8 cellular contexts compared by ENCODE assay signal in genomic region chr4:163544407-163545038, GRCh38. TPM values are rescaled to one million over a fixed set of nuclear protein-coding genes. Genes with fewer than 3 reads are reported as not detected.
DNase-seq lines count a peak whose midpoint lies in the region; ATAC-seq, FAIRE-seq and TF ChIP-seq lines count a peak whose summit lies in the region.

No MANE protein-coding gene starts in this region.

- no peaks in the 10 kb centered on the region for H3K9me2 ChIP-seq in HCT116 (ENCODE audit: insufficient read depth)
- no peaks in the 10 kb centered on the region for H3K9me2 ChIP-seq in Loucy (replicated peaks; ENCODE audit: low read depth, low read length)

- no peaks in the 10 kb centered on the region for H3K9me3 Mint-ChIP-seq in T-helper 2 cell treated with Interferon-gamma antibody and Interleukin-4, amounts not matched to agents 5 μg/mL and 100 μg/mL, for 36 hours

- WGBS in body of pancreas, 2 donors: 2% methylated on average over 12 of the region's 12 CpGs

- H3K4me1 ChIP-seq in HCT116 (ENCODE audit: control insufficient read depth in 1 of 2, insufficient read depth in 2 of 2, low read length in 2 of 2) (peaks cover 0 to 7% of the 10 kb centered on the region in 2 experiments; a peak in 1 of 4 replicates), Loucy (ENCODE audit: insufficient read depth, low read length, poor library complexity, severe bottlenecking) (peaks cover 15% of the 10 kb centered on the region), body of pancreas (no peaks in the 10 kb centered on the region), kidney (ENCODE audit: control insufficient read depth in 1 of 2, insufficient read depth in 1 of 2, low read depth in 1 of 2, low read length in 2 of 2) (no peaks in the 10 kb centered on the region)

- H3K4me3 ChIP-seq in HCT116 (replicated peaks in 1 of 2; ENCODE audit: low read depth in 1 of 2, low read length in 2 of 2): no peak overlapping the region
- H3K4me3 ChIP-seq in Loucy (ENCODE audit: low read length, poor library complexity, severe bottlenecking): peak overlapping the region; percentile 68
- no peak overlapping the region for H3K4me3 ChIP-seq in body of pancreas
- H3K4me3 ChIP-seq in kidney (ENCODE audit: low read length in 2 of 2): peak overlapping the region; percentile 49 to 59

- CTCF ChIA-PET in HCT116 (lab: Charles Lee): no interaction called here

- intact Hi-C loops in HCT116 (cut with micrococcal nuclease): loop anchor here (5.0 kb wide), 2 partner anchors 437 to 497 kb away; no protein-coding TSS in a partner anchor
- intact Hi-C loops in body of pancreas (cut with DNase I): no loop called here
- intact Hi-C loops in kidney (cut with DNase I): loop anchor here (10.0 kb wide), 1 partner anchor 1050 kb away; no protein-coding TSS in a partner anchor

- no peak for FAIRE-seq in kidney (lab: Jason Lieb, UNC)

- POLR2A ChIA-PET in HCT116 (lab: Charles Lee): no interaction called here

- RAD21 ChIA-PET in HCT116 (lab: Charles Lee; ENCODE audit: low non-redundant PET in 1 of 2, low total read pairs in 2 of 2, uncharacterized antibody in 2 of 2, unreplicated experiment in 2 of 2): no interaction called here

- H3K4me1 Mint-ChIP-seq in T-helper 2 cell treated with Interferon-gamma antibody and Interleukin-4, amounts not matched to agents 5 μg/mL and 100 μg/mL, for 36 hours (ENCODE audit: low read depth): peaks cover 6% of the 10 kb centered on the region

- H4K20me1 ChIP-seq in HCT116 (ENCODE audit: insufficient read depth): no peaks in the 10 kb centered on the region
- H4K20me1 ChIP-seq in Loucy (ENCODE audit: insufficient read depth, low read length, poor library complexity, severe bottlenecking): no peaks in the 10 kb centered on the region

- H3K27me3 Mint-ChIP-seq in T-helper 2 cell treated with Interferon-gamma antibody and Interleukin-4, amounts not matched to agents 5 μg/mL and 100 μg/mL, for 36 hours (ENCODE audit: low read depth): no peaks in the 10 kb centered on the region

- H3K9ac ChIP-seq in HCT116 (ENCODE audit: low read length) (no peak overlapping the region), Loucy (ENCODE audit: low read depth, low read length, poor library complexity, severe bottlenecking) (peak overlapping the region; percentile 56), kidney (ENCODE audit: low read length in 2 of 2) (peak overlapping the region in 1 of 2 donors; percentile 59)

- H3K9me3 ChIP-seq in HCT116 (ENCODE audit: control insufficient read depth in 1 of 2, insufficient read depth in 1 of 2, low read depth in 1 of 2, low read length in 2 of 2) (no peaks in the 10 kb centered on the region), Loucy (ENCODE audit: insufficient read depth, low read depth, low read length) (no peaks in the 10 kb centered on the region), body of pancreas (no peaks in the 10 kb centered on the region), kidney (ENCODE audit: control insufficient read depth in 1 of 2, low read length in 2 of 2) (no peaks in the 10 kb centered on the region)

- TF ChIP-seq RAD21 in HCT116 (IDR thresholded peaks at IDR 0.05; ENCODE audit: low read depth): peak; percentile 64

- H3K79me2 ChIP-seq in HCT116 (ENCODE audit: insufficient read depth, low read length) (no peaks in the 10 kb centered on the region), Loucy (ENCODE audit: insufficient read depth, low read length) (no peaks in the 10 kb centered on the region)

- peak; percentile 21 to 76 (median 48) for DNase-seq in NCI-H1417 (lab: John Stamatoyannopoulos, UW)
- DNase-seq in NCI-H1417 treated with DMSO at 0.1 percent for 48 hours (lab: John Stamatoyannopoulos, UW): no peak
- DNase-seq in HCT116 (ENCODE audit: low read depth, low spot score): no peak
- DNase-seq in T-helper 2 cell treated with Interferon-gamma antibody and Interleukin-4, amounts not matched to agents 5 μg/mL and 100 μg/mL, for 36 hours (ENCODE audit: low spot score): peak; percentile 45
- peak; percentile 43 to 63 (median 54) for DNase-seq in body of pancreas
- DNase-seq in kidney: peak; percentile 77
- peak; percentile 65 to 68 for DNase-seq in stimulated activated CD4-positive, alpha-beta T cell treated with anti-CD3 and anti-CD28 coated beads, Interleukin-2, amount 100 ng/mL, for 24 hours

- H3K27me3 ChIP-seq in HCT116 (ENCODE audit: insufficient read depth, low read length) (no peaks in the 10 kb centered on the region), Loucy (ENCODE audit: insufficient read depth, low read length, poor library complexity, severe bottlenecking) (no peaks in the 10 kb centered on the region), body of pancreas (no peaks in the 10 kb centered on the region)

- H3K4me2 ChIP-seq in HCT116 (ENCODE audit: low read length): peak overlapping the region; percentile 8; the same call in 1 of the 2 replicates
- peak overlapping the region; percentile 70 for H3K4me2 ChIP-seq in Loucy (ENCODE audit: low read depth, low read length, poor library complexity, severe bottlenecking)

- TF ChIP-seq POLR2A in HCT116 (IDR thresholded peaks at IDR 0.05; ENCODE audit: borderline replicate concordance, extremely low read depth, insufficient read depth, insufficient read length) (no peak), body of pancreas (IDR thresholded peaks at IDR 0.05) (no peak)

- H3K27ac ChIP-seq in HCT116 (ENCODE audit: low read depth, low read length) (no peak overlapping the region), body of pancreas (no peak overlapping the region), kidney (ENCODE audit: low read depth in 2 of 2, low read length in 2 of 2) (no peak overlapping the region)

- ATAC-seq in HCT116: peak; percentile 85
- ATAC-seq in body of pancreas: peak; percentile 84

- no TSS peak for BruUV-seq in HCT116 (replicated peaks; lab: Mats Ljungman, UMichigan)

- TF ChIP-seq CTCF in HCT116 (IDR thresholded peaks at IDR 0.05 in 2 of 3, conservative IDR thresholded peaks at IDR 0.05 in 1 of 3; ENCODE audit: borderline replicate concordance in 1 of 3, insufficient read depth in 1 of 3, low read depth in 2 of 3, low read length in 2 of 3) (peak; percentile 59 to 94 (median 94); a peak in 5 of 6 replicates), Loucy (conservative IDR thresholded peaks at IDR 0.05; ENCODE audit: low read length) (peak; percentile 94), body of pancreas (IDR thresholded peaks at IDR 0.05) (peak; percentile 67 to 88 (median 83)), kidney (IDR thresholded peaks at IDR 0.05; ENCODE audit: borderline replicate concordance, extremely low read depth, insufficient read depth) (peak; percentile 70)

- H3K27ac Mint-ChIP-seq in T-helper 2 cell treated with Interferon-gamma antibody and Interleukin-4, amounts not matched to agents 5 μg/mL and 100 μg/mL, for 36 hours: no peak overlapping the region

- no peaks in the 10 kb centered on the region for H3K36me3 Mint-ChIP-seq in T-helper 2 cell treated with Interferon-gamma antibody and Interleukin-4, amounts not matched to agents 5 μg/mL and 100 μg/mL, for 36 hours (ENCODE audit: low read depth)

- H2AFZ ChIP-seq in HCT116 (ENCODE audit: low read depth, low read length, poor library complexity, severe bottlenecking) (no peak overlapping the region), Loucy (ENCODE audit: low read length) (peak overlapping the region; percentile 77)

- no peak overlapping the region for H3K4me3 Mint-ChIP-seq in T-helper 2 cell treated with Interferon-gamma antibody and Interleukin-4, amounts not matched to agents 5 μg/mL and 100 μg/mL, for 36 hours

- no peaks in the 10 kb centered on the region for H3F3A ChIP-seq in Loucy (ENCODE audit: low read depth)

- H3K36me3 ChIP-seq in HCT116 (ENCODE audit: control insufficient read depth in 1 of 2, insufficient read depth in 2 of 2, low read length in 2 of 2) (peaks cover 0 to 6% of the 10 kb centered on the region in 2 experiments; a peak in 1 of 4 replicates), Loucy (ENCODE audit: insufficient read depth, low read length) (no peaks in the 10 kb centered on the region), body of pancreas (replicated peaks in 1 of 2; ENCODE audit: insufficient read depth in 1 of 2, low read depth in 2 of 2) (no peaks in the 10 kb centered on the region), kidney (ENCODE audit: control insufficient read depth in 1 of 2, insufficient read depth in 2 of 2, low read length in 2 of 2) (no peaks in the 10 kb centered on the region)

TF ChIP-seq in HCT116, 20 proteins besides CTCF, POLR2A, EP300 and RAD21 (continues in another document):
- TF ChIP-seq SIN3A (IDR thresholded peaks at IDR 0.05; ENCODE audit: low read depth): no peak
- TF ChIP-seq CEBPB (IDR thresholded peaks at IDR 0.05; ENCODE audit: low read depth): no peak
- no peak for TF ChIP-seq ZFX (IDR thresholded peaks at IDR 0.05)
- TF ChIP-seq, protein P1, sequence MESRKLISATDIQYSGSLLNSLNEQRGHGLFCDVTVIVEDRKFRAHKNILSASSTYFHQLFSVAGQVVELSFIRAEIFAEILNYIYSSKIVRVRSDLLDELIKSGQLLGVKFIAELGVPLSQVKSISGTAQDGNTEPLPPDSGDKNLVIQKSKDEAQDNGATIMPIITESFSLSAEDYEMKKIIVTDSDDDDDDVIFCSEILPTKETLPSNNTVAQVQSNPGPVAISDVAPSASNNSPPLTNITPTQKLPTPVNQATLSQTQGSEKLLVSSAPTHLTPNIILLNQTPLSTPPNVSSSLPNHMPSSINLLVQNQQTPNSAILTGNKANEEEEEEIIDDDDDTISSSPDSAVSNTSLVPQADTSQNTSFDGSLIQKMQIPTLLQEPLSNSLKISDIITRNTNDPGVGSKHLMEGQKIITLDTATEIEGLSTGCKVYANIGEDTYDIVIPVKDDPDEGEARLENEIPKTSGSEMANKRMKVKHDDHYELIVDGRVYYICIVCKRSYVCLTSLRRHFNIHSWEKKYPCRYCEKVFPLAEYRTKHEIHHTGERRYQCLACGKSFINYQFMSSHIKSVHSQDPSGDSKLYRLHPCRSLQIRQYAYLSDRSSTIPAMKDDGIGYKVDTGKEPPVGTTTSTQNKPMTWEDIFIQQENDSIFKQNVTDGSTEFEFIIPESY (IDR thresholded peaks at IDR 0.05; ENCODE audit: extremely low read depth, insufficient replicate concordance, low read length): no peak
- no peak for TF ChIP-seq TCF7L2 (IDR thresholded peaks at IDR 0.05; ENCODE audit: borderline replicate concordance, extremely low read depth, insufficient read depth, insufficient read length)
- no peak for TF ChIP-seq ELF1 (IDR thresholded peaks at IDR 0.05; ENCODE audit: borderline replicate concordance, low read depth)
- TF ChIP-seq EZH2phosphoT487 (IDR thresholded peaks at IDR 0.05; ENCODE audit: borderline replicate concordance): no peak
- no peak for TF ChIP-seq EZH2 (IDR thresholded peaks at IDR 0.05)

RNA-seq across cellular contexts. Expression of gene TMA16, which starts 50.0 kb away (rescaled TPM):
- total RNA-seq in HCT116 (2021; ENCODE audit: unreplicated experiment) (52.7 TPM), body of pancreas (10 to 100 TPM; 17.5 to 19.2 TPM), kidney (26.9 TPM)
- polyA plus RNA-seq in HCT116 (2012): 23.7 and 34.4 TPM in 2 replicates
- 12.8 TPM for polyA plus RNA-seq in kidney (ENCODE audit: insufficient read depth, low read depth, low replicate concordance)

Comparison
In these comparisons a context has a peak if more than half of its experiments do, and no peak if none do; other contexts are left out.
1. DNase-seq: peak in NCI-H1417 (3 of 3), T-helper 2 cell treated with Interferon-gamma antibody and Interleukin-4, amounts not matched to agents 5 μg/mL and 100 μg/mL, for 36 hours (single experiment), body of pancreas (4 of 4), kidney (single experiment) and stimulated activated CD4-positive, alpha-beta T cell treated with anti-CD3 and anti-CD28 coated beads, Interleukin-2, amount 100 ng/mL, for 24 hours (2 of 2); none in NCI-H1417 treated with DMSO at 0.1 percent for 48 hours (single experiment) and HCT116 (single experiment).
2. H3K4me3 ChIP-seq: peak in Loucy (single experiment) and kidney (2 of 2); none in HCT116 (0 of 2) and body of pancreas (0 of 2).
3. Peak in every context shown above with its lines, with median percentiles within 50 percentile points of each other: CTCF ChIP-seq.